In genomic region chr6:11143394-11144371, GRCh38 we compare ENCODE assay signal across 8 cellular contexts. TPM values are rescaled to one million over a fixed set of nuclear protein-coding genes. Genes with fewer than 3 reads are reported as not detected.
A peak's percentile ranks its signal among the peaks of the same experiment; 100 is the strongest.
DNase-seq lines count a peak whose midpoint lies in the region; ATAC-seq and TF ChIP-seq lines count a peak whose summit lies in the region.

No MANE protein-coding gene starts in this region.

- no peaks in the 10 kb centered on the region for H3K9me3 ChIP-seq in PC-3 (ENCODE audit: low read length)

- H2AFZ ChIP-seq in PC-3 (ENCODE audit: low read length) = peak overlapping the region; percentile 54

- no peaks in the 10 kb centered on the region for H3K36me3 ChIP-seq in PC-3 (ENCODE audit: low read depth, low read length)

- peaks cover 15% of the 10 kb centered on the region for H3K4me1 ChIP-seq in PC-3 (ENCODE audit: insufficient read depth, low read length)

- DNase-seq in EL (peak; percentile 95), PC-3 (peak; percentile 94), fibroblast of gingiva (ENCODE audit: low read depth) (peak; percentile 87), renal cortical epithelial cell (ENCODE audit: low read depth) (peak; percentile 53), activated gamma-delta T cell treated with Interleukin-2 at 50 U/mL for 16 hours (no peak)

- no peak for TF ChIP-seq CTCF in PC-3 (conservative IDR thresholded peaks at IDR 0.05; ENCODE audit: low read depth, low read length)

- H3F3A ChIP-seq in PC-3 (ENCODE audit: low read length, unreplicated experiment) = no peaks in the 10 kb centered on the region

- no peaks in the 10 kb centered on the region for H3K79me2 ChIP-seq in PC-3 (ENCODE audit: low read length)

- 0 out of 2 replicates have a peak overlapping the region, but pooled peaks have one; percentile 13 for H3K9ac ChIP-seq in PC-3 (ENCODE audit: low read length)

- H3K4me2 ChIP-seq in PC-3 (ENCODE audit: low read length) = peak overlapping the region; percentile 52

- no peak overlapping the region for H3K4me3 ChIP-seq in PC-3 (ENCODE audit: low read length)

- no peaks in the 10 kb centered on the region for H4K20me1 ChIP-seq in PC-3 (ENCODE audit: low read length)

- BruUV-seq in PC-3 (replicated peaks; lab: Mats Ljungman, UMichigan) = TSS peak; percentile 29

- no peaks in the 10 kb centered on the region for H3K27me3 ChIP-seq in PC-3 (ENCODE audit: low read length)

- H3K9me2 ChIP-seq in PC-3 (replicated peaks; ENCODE audit: low read length) = no peaks in the 10 kb centered on the region

- POLR2A ChIA-PET in PC-3 (lab: Charles Lee; ENCODE audit: unreplicated experiment) = interaction anchor here (0.6 kb wide), 1 partner anchor 153 kb away, joined by 9 read pairs; no protein-coding TSS in a partner anchor

- CTCF ChIA-PET in PC-3 (lab: Charles Lee) = interaction anchor here (0.6 to 1.0 kb wide), 4 partner anchors 86 to 353 kb away, joined by 3 to 4 read pairs (median 4); no protein-coding TSS in a partner anchor

- H3K27ac ChIP-seq in PC-3 (ENCODE audit: low read length) = peak overlapping the region; percentile 55

- intact Hi-C loops in PC-3 (cut with micrococcal nuclease) = loop anchor here (1.0 to 10.0 kb wide), 7 partner anchors 49 to 431 kb away; partner anchors contain the start of gene NEDD9

- ATAC-seq in PC-3 (peak; percentile 94), HG02798 (IDR thresholded peaks at IDR 0.05; ENCODE audit: poor library complexity, unreplicated experiment) (no peak), GM21619 (IDR thresholded peaks at IDR 0.05; ENCODE audit: unreplicated experiment) (no peak), GM19463 (IDR thresholded peaks at IDR 0.05; ENCODE audit: unreplicated experiment) (no peak)

RNA-seq across cellular contexts. Expression of gene ERVFRD-1, which starts 32.2 kb away (rescaled TPM):
- not detected in 2 replicates for total RNA-seq in PC-3 (2014; rRNA removed)
- total RNA-seq in renal cortical epithelial cell = not detected in 2 replicates

RNA-seq across cellular contexts. Expression of gene SMIM13, which starts 50.0 kb away (rescaled TPM):
- 7.1 and 9.0 TPM in 2 replicates for total RNA-seq in PC-3 (2014; rRNA removed)
- 11.0 and 13.9 TPM in 2 replicates for total RNA-seq in renal cortical epithelial cell
